In the genomic region with DNA sequence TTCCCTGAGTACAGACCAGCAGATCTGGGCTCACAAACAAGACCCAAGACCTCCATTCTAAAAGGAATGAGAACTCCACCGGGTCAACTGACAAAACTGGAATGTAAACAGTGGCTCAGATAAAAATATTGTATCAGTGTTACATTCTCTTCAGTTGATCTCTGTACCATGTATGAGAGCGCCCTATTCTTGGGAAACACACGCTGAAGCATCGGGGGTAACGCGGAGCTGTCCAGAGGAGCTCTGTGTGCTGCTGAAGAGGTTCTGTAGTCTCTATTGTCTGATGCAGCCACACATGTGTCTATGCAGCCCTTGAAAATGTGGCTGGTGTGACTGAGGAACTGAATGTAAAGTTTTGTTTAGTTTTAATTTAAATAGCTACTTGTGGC, we compare ENCODE assay signal across 9 cellular contexts. TPM values are rescaled to one million over a fixed set of nuclear protein-coding genes. Genes with fewer than 3 reads are reported as not detected.
DNase-seq lines count a peak whose midpoint lies in the region; ATAC-seq, FAIRE-seq and TF ChIP-seq lines count a peak whose summit lies in the region.
"Had no signal": no experiment of that assay in that cellular context is flagged by ENCODE, and none has a peak within 500 bp of the region (broad histone marks: within the 10 kb centered on the region; RNA-seq: fewer than 3 reads in every experiment).

No MANE protein-coding gene starts in this region.

- DNase-seq in A549 (ENCODE audit: low read depth in 1 of 2, low spot score in 1 of 2) (no peak), PC-3 (no peak), myocyte (ENCODE audit: low read depth) (peak; percentile 16), T-helper 9 cell (no peak), HFFc6 (no peak)
- DNase-seq in stimulated activated CD4-positive, alpha-beta T cell treated with anti-CD3 and anti-CD28 coated beads, Interleukin-12 subunit alpha, Interleukin-12 subunit beta, amount 100 ng/mL, for 4 hours = no peak
- DNase-seq: NCI-H2171 had no signal

- intact Hi-C loops in PC-3 (cut with micrococcal nuclease) = no loop called here

- H3K27me3 ChIP-seq in PC-3 (ENCODE audit: low read length) (no peaks in the 10 kb centered on the region), esophagus (ENCODE audit: control insufficient read depth in 1 of 2, insufficient read depth in 2 of 2, low read length in 2 of 2) (no peaks in the 10 kb centered on the region)

- peaks cover 85% of the 10 kb centered on the region for H3K4me1 Mint-ChIP-seq in HFFc6 (ENCODE audit: low read depth)

- H2AFZ ChIP-seq in PC-3 (ENCODE audit: low read length) = no peak overlapping the region

- H3K36me3 ChIP-seq in PC-3 (ENCODE audit: low read depth, low read length) = peaks cover 35% of the 10 kb centered on the region
- H3K36me3 ChIP-seq in esophagus (ENCODE audit: control insufficient read depth in 2 of 2, insufficient read depth in 2 of 2, low read length in 1 of 2) = peaks cover 0 to 1% of the 10 kb centered on the region in 2 donors

- WGBS in A549 (ENCODE audit: missing lambda C conversion rate) = 86% methylated on average over 6 of the region's 6 CpGs
- 77 to 79% methylated on average over 6 of the region's 6 CpGs for WGBS in esophagus, 2 donors

- peaks cover 79% of the 10 kb centered on the region for H3K4me1 ChIP-seq in A549
- peaks cover 60% of the 10 kb centered on the region for H3K4me1 ChIP-seq in PC-3 (ENCODE audit: insufficient read depth, low read length)
- peaks cover 7 to 15% of the 10 kb centered on the region in 2 donors for H3K4me1 ChIP-seq in esophagus (ENCODE audit: control insufficient read depth in 2 of 2, insufficient read depth in 2 of 2, low read length in 1 of 2)

- no TSS peak for BruUV-seq in PC-3 (replicated peaks; lab: Mats Ljungman, UMichigan)

- no peaks in the 10 kb centered on the region for H3K9me3 Mint-ChIP-seq in HFFc6

- peaks cover 100% of the 10 kb centered on the region for H3K79me2 ChIP-seq in PC-3 (ENCODE audit: low read length)

- peaks cover 41% of the 10 kb centered on the region; the same call in 1 of the 2 replicates for H4K20me1 ChIP-seq in PC-3 (ENCODE audit: low read length)

- TF ChIP-seq RAD21 in A549 (conservative IDR thresholded peaks at IDR 0.05 in 1 of 2, IDR thresholded peaks at IDR 0.05 in 1 of 2) = no peak

- no peak overlapping the region for H3K9ac ChIP-seq in PC-3 (ENCODE audit: low read length)

- peaks cover 25% of the 10 kb centered on the region for H3K36me3 Mint-ChIP-seq in HFFc6 (ENCODE audit: low read depth)

- FAIRE-seq in A549 (lab: Jason Lieb, UNC) = no peak

- H3K9me2 ChIP-seq in PC-3 (replicated peaks; ENCODE audit: low read length) = no peaks in the 10 kb centered on the region

- no peak for TF ChIP-seq CTCF in A549 (IDR thresholded peaks at IDR 0.05)
- TF ChIP-seq CTCF in PC-3 (conservative IDR thresholded peaks at IDR 0.05; ENCODE audit: low read depth, low read length) = no peak
- no peak for TF ChIP-seq CTCF in HFFc6 (IDR thresholded peaks at IDR 0.05)

- H3K9me3 ChIP-seq in A549 (peaks cover 6% of the 10 kb centered on the region; the same call in 1 of the 3 replicates), PC-3 (ENCODE audit: low read length) (no peaks in the 10 kb centered on the region), esophagus (ENCODE audit: control insufficient read depth in 2 of 2, insufficient read depth in 1 of 2, low read depth in 1 of 2, low read length in 1 of 2) (no peaks in the 10 kb centered on the region)

- H3K4me3 Mint-ChIP-seq in HFFc6 = no peak overlapping the region

- no peak for TF ChIP-seq EP300 in A549 (IDR thresholded peaks at IDR 0.05)

- H3K27me3 Mint-ChIP-seq in HFFc6 (ENCODE audit: insufficient read depth) = peaks cover 1% of the 10 kb centered on the region; the same call in 1 of the 2 replicates

- H3K4me2 ChIP-seq in A549 = no peak overlapping the region
- no peak overlapping the region for H3K4me2 ChIP-seq in PC-3 (ENCODE audit: low read length)

- ATAC-seq in A549 = no peak
- no peak for ATAC-seq in PC-3
- ATAC-seq in HG02759 (IDR thresholded peaks at IDR 0.05; ENCODE audit: unreplicated experiment) = no peak

- peaks cover 4% of the 10 kb centered on the region for H3F3A ChIP-seq in PC-3 (ENCODE audit: low read length, unreplicated experiment)

- peak overlapping the region; percentile 35 to 52; a peak in 4 of 6 replicates for H3K27ac ChIP-seq in A549
- peak overlapping the region; percentile 33 for H3K27ac ChIP-seq in PC-3 (ENCODE audit: low read length)
- peak overlapping the region; percentile 11 to 22 for H3K27ac ChIP-seq in esophagus (ENCODE audit: low read depth in 2 of 2, low read length in 1 of 2)

- H3K4me3 ChIP-seq in A549 (no peak overlapping the region), PC-3 (ENCODE audit: low read length) (no peak overlapping the region), esophagus (ENCODE audit: low read depth in 1 of 2, low read length in 2 of 2) (no peak overlapping the region)

- POLR2A ChIA-PET in A549 (lab: Yijun Ruan, JAX) = no interaction called here
- POLR2A ChIA-PET in PC-3 (lab: Charles Lee; ENCODE audit: unreplicated experiment) = interaction anchor here (0.5 to 0.6 kb wide), 2 partner anchors 33 to 114 kb away, joined by 4 to 14 read pairs; no protein-coding TSS in a partner anchor

- H3K27ac Mint-ChIP-seq in HFFc6 = no peak overlapping the region

- CTCF ChIA-PET in A549 (lab: Yijun Ruan, JAX) (interaction anchor here (1.0 to 3.4 kb wide), 4 partner anchors 8 to 17 kb away, joined by 3 to 13 read pairs (median 6); no protein-coding TSS in a partner anchor), PC-3 (lab: Charles Lee) (no interaction called here)

- no peak for TF ChIP-seq POLR2A in A549 (IDR thresholded peaks at IDR 0.05; ENCODE audit: low read length)

TF ChIP-seq in A549, 52 proteins besides CTCF, POLR2A, EP300 and RAD21 (continues in another document):
- no peak for TF ChIP-seq NPAS2 (CRISPR knock-in tag; IDR thresholded peaks at IDR 0.05; ENCODE audit: borderline replicate concordance)
- no peak for TF ChIP-seq BHLHE40 (IDR thresholded peaks at IDR 0.05; ENCODE audit: low read depth, low read length)
- no peak for TF ChIP-seq RARB (CRISPR knock-in tag; IDR thresholded peaks at IDR 0.05)
- TF ChIP-seq POLR2AphosphoS2 (conservative IDR thresholded peaks at IDR 0.05; ENCODE audit: low read length) = no peak
- TF ChIP-seq HOXB13 (CRISPR knock-in tag; IDR thresholded peaks at IDR 0.05; ENCODE audit: low read depth) = no peak
- TF ChIP-seq HEYL (CRISPR knock-in tag; IDR thresholded peaks at IDR 0.05) = no peak
- TF ChIP-seq, protein P1, sequence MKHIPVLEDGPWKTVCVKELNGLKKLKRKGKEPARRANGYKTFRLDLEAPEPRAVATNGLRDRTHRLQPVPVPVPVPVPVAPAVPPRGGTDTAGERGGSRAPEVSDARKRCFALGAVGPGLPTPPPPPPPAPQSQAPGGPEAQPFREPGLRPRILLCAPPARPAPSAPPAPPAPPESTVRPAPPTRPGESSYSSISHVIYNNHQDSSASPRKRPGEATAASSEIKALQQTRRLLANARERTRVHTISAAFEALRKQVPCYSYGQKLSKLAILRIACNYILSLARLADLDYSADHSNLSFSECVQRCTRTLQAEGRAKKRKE (CRISPR knock-in tag; IDR thresholded peaks at IDR 0.05; ENCODE audit: low read depth) = no peak
- TF ChIP-seq RFX5 (IDR thresholded peaks at IDR 0.05) = no peak
- TF ChIP-seq, protein P2, sequence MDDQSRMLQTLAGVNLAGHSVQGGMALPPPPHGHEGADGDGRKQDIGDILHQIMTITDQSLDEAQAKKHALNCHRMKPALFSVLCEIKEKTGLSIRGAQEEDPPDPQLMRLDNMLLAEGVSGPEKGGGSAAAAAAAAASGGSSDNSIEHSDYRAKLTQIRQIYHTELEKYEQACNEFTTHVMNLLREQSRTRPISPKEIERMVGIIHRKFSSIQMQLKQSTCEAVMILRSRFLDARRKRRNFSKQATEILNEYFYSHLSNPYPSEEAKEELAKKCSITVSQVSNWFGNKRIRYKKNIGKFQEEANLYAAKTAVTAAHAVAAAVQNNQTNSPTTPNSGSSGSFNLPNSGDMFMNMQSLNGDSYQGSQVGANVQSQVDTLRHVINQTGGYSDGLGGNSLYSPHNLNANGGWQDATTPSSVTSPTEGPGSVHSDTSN (IDR thresholded peaks at IDR 0.05) = no peak
- TF ChIP-seq EHF (CRISPR knock-in tag; IDR thresholded peaks at IDR 0.05) = no peak
- TF ChIP-seq MAZ (IDR thresholded peaks at IDR 0.05; ENCODE audit: borderline replicate concordance, low read depth, low read length) = no peak
- TF ChIP-seq, protein P3, sequence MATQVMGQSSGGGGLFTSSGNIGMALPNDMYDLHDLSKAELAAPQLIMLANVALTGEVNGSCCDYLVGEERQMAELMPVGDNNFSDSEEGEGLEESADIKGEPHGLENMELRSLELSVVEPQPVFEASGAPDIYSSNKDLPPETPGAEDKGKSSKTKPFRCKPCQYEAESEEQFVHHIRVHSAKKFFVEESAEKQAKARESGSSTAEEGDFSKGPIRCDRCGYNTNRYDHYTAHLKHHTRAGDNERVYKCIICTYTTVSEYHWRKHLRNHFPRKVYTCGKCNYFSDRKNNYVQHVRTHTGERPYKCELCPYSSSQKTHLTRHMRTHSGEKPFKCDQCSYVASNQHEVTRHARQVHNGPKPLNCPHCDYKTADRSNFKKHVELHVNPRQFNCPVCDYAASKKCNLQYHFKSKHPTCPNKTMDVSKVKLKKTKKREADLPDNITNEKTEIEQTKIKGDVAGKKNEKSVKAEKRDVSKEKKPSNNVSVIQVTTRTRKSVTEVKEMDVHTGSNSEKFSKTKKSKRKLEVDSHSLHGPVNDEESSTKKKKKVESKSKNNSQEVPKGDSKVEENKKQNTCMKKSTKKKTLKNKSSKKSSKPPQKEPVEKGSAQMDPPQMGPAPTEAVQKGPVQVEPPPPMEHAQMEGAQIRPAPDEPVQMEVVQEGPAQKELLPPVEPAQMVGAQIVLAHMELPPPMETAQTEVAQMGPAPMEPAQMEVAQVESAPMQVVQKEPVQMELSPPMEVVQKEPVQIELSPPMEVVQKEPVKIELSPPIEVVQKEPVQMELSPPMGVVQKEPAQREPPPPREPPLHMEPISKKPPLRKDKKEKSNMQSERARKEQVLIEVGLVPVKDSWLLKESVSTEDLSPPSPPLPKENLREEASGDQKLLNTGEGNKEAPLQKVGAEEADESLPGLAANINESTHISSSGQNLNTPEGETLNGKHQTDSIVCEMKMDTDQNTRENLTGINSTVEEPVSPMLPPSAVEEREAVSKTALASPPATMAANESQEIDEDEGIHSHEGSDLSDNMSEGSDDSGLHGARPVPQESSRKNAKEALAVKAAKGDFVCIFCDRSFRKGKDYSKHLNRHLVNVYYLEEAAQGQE (IDR thresholded peaks at IDR 0.05) = no peak

RNA-seq across cellular contexts. Expression of a gene that starts 39.7 kb away (rescaled TPM):
- polyA plus RNA-seq in A549 (2011; rRNA removed) (12.1 and 16.3 TPM in 2 replicates), A549 (2017; fragmentation: RNase III; extraction: RNeasy Plus Mini Kit Qiagen cat#74134 plus additional on column Dnase treatment) (10.5 to 13.1 TPM (median 11.3 TPM) in 3 replicates), esophagus (1 to 10 TPM; 4.2 to 7.8 TPM)
- polyA plus RNA-seq in A549 (2012; cell fraction: cytosol; rRNA removed) = 10.1 and 13.5 TPM in 2 replicates
- 9.9 and 11.2 TPM in 2 replicates for polyA plus RNA-seq in A549 (2012; cell fraction: nucleus; rRNA removed)
- 32.7 and 34.1 TPM in 2 replicates for polyA minus RNA-seq in A549 (2011; rRNA and poly(A)+ RNA removed)
- total RNA-seq in PC-3 (2014; rRNA removed) (38.1 and 46.0 TPM in 2 replicates), myocyte (23.5 and 26.4 TPM in 2 replicates)
- polyA plus RNA-seq in myocyte (2012) = 19.5 TPM
- 10 to 100 TPM; 14.6 to 33.4 (median 31.4) TPM for total RNA-seq in HFFc6 (2021; fragmentation: NEBNext Ultra II Directional; extraction: Animal tissue kit (Norgen Biotek cat#: 25700))
